ENCODE assay signal across 19 cellular contexts in the genomic region with DNA sequence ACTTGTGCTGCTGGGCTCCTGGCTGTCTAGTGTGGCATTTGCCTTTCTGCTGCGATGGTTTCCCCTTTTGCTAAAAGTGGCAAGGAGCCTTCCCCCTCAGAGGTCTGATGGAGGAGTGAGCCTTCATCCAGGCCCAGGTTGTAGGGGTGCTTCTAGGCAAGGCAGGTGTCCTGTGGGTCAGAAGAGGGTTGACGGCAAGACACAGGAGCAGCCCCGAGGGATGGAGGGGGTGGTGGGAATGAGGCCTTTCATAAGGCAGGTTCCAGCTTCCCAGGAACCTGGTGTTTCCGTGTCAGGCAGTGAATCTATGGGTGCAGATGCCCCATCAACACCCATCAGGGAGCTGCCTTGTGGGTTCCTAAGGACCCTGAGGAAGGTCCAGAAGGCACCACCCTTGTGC.
DNase-seq lines count a peak whose midpoint lies in the region; ATAC-seq and TF ChIP-seq lines count a peak whose summit lies in the region.
"Had no signal": no experiment of that assay in that cellular context is flagged by ENCODE, and none has a peak within 500 bp of the region (broad histone marks: within the 10 kb centered on the region; RNA-seq: fewer than 3 reads in every experiment).

No MANE protein-coding gene starts in this region.

- H3K4me3 Mint-ChIP-seq in activated CD8-positive, alpha-beta memory T cell treated with anti-CD3 and anti-CD28 coated beads, Interleukin-2, amount 10 ng/mL, durations not matched to agents 7 days and 5 days, result no peak overlapping the region
- H3K4me3 Mint-ChIP-seq in effector memory CD8-positive, alpha-beta T cell, result peak overlapping the region; percentile 75 to 77
- H3K4me3 Mint-ChIP-seq in osteocyte (ENCODE audit: unreplicated experiment) (no peak overlapping the region), nephron progenitor cell (no peak overlapping the region)

- no peaks in the 10 kb centered on the region for H3K36me3 Mint-ChIP-seq in activated CD8-positive, alpha-beta memory T cell treated with anti-CD3 and anti-CD28 coated beads, Interleukin-2, amount 10 ng/mL, durations not matched to agents 7 days and 5 days
- H3K36me3 Mint-ChIP-seq in effector memory CD8-positive, alpha-beta T cell (ENCODE audit: insufficient read depth), result peaks cover 4% of the 10 kb centered on the region
- H3K36me3 Mint-ChIP-seq in osteocyte (ENCODE audit: unreplicated experiment) (no peaks in the 10 kb centered on the region), nephron progenitor cell (ENCODE audit: low read depth) (no peaks in the 10 kb centered on the region)

- TF ChIP-seq CTCF in osteocyte (IDR thresholded peaks at IDR 0.05), result no peak
- TF ChIP-seq CTCF in nephron progenitor cell (IDR thresholded peaks at IDR 0.05), result no peak

- H3K4me1 Mint-ChIP-seq in activated CD8-positive, alpha-beta memory T cell treated with anti-CD3 and anti-CD28 coated beads, Interleukin-2, amount 10 ng/mL, durations not matched to agents 7 days and 5 days, result peaks cover 22% of the 10 kb centered on the region
- H3K4me1 Mint-ChIP-seq in effector memory CD8-positive, alpha-beta T cell (ENCODE audit: low read depth in 2 of 2), result peaks cover 20 to 25% of the 10 kb centered on the region in 2 donors
- H3K4me1 Mint-ChIP-seq in osteocyte (ENCODE audit: unreplicated experiment) (no peaks in the 10 kb centered on the region), nephron progenitor cell (peaks cover 16% of the 10 kb centered on the region)

- DNase-seq in activated CD8-positive, alpha-beta memory T cell treated with anti-CD3 and anti-CD28 coated beads, Interleukin-2, amount 10 ng/mL, durations not matched to agents 7 days and 5 days, result no peak
- DNase-seq in activated CD8-positive, alpha-beta memory T cell treated with anti-CD3 and anti-CD28 coated beads, Interleukin-2, amount 50 U/mL, for 48 hours, result no peak
- DNase-seq in effector memory CD8-positive, alpha-beta T cell, result no peak
- DNase-seq in osteocyte (ENCODE audit: extremely low spot score, unreplicated experiment) (peak; percentile 66), NCI-H2029 treated with DMSO at 0.1 percent for 48 hours (lab: John Stamatoyannopoulos, UW) (no peak), nephron progenitor cell (no peak)
- DNase-seq: COR-L47, EL, GDM1, NCI-H1048, NCI-H1417, NCI-H1694 treated with DMSO at 0.1 percent for 48 hours, NCI-H2171 treated with DMSO at 0.1 percent for 48 hours, NCI-H345, NCI-H774, SIG-M5 had no signal

- no peaks in the 10 kb centered on the region for H3K9me3 Mint-ChIP-seq in activated CD8-positive, alpha-beta memory T cell treated with anti-CD3 and anti-CD28 coated beads, Interleukin-2, amount 10 ng/mL, durations not matched to agents 7 days and 5 days (ENCODE audit: low read depth)
- H3K9me3 Mint-ChIP-seq in effector memory CD8-positive, alpha-beta T cell, result no peaks in the 10 kb centered on the region
- no peaks in the 10 kb centered on the region for H3K9me3 Mint-ChIP-seq in osteocyte (ENCODE audit: unreplicated experiment)
- H3K9me3 Mint-ChIP-seq in nephron progenitor cell, result no peaks in the 10 kb centered on the region

- no peak for ATAC-seq in activated CD8-positive, alpha-beta memory T cell treated with anti-CD3 and anti-CD28 coated beads, Interleukin-2, amount 10 ng/mL, durations not matched to agents 7 days and 5 days
- ATAC-seq in effector memory CD8-positive, alpha-beta T cell (replicated peaks), result no peak
- no peak for ATAC-seq in HG02759 (IDR thresholded peaks at IDR 0.05; ENCODE audit: unreplicated experiment)
- ATAC-seq: GM12878, HCT116 had no signal

- CTCF ChIA-PET in activated CD8-positive, alpha-beta memory T cell treated with anti-CD3 and anti-CD28 coated beads, Interleukin-2, amount 10 ng/mL, durations not matched to agents 7 days and 5 days (lab: Charles Lee), result no interaction called here

- no peaks in the 10 kb centered on the region for H3K27me3 Mint-ChIP-seq in activated CD8-positive, alpha-beta memory T cell treated with anti-CD3 and anti-CD28 coated beads, Interleukin-2, amount 10 ng/mL, durations not matched to agents 7 days and 5 days
- peaks cover 0 to 31% of the 10 kb centered on the region in 2 donors for H3K27me3 Mint-ChIP-seq in effector memory CD8-positive, alpha-beta T cell
- no peaks in the 10 kb centered on the region for H3K27me3 Mint-ChIP-seq in osteocyte (ENCODE audit: unreplicated experiment)
- H3K27me3 Mint-ChIP-seq in nephron progenitor cell (ENCODE audit: low read depth, poor library complexity), result peaks cover 21% of the 10 kb centered on the region

- peak overlapping the region; percentile 77 for H3K27ac Mint-ChIP-seq in activated CD8-positive, alpha-beta memory T cell treated with anti-CD3 and anti-CD28 coated beads, Interleukin-2, amount 10 ng/mL, durations not matched to agents 7 days and 5 days
- peak overlapping the region; percentile 56 to 84 for H3K27ac Mint-ChIP-seq in effector memory CD8-positive, alpha-beta T cell
- H3K27ac Mint-ChIP-seq in osteocyte (ENCODE audit: unreplicated experiment) (no peak overlapping the region), nephron progenitor cell (no peak overlapping the region)

Comparison
In these comparisons a context has a peak if more than half of its experiments do, and no peak if none do; other contexts are left out.
1. H3K27ac Mint-ChIP-seq: peak in activated CD8-positive, alpha-beta memory T cell treated with anti-CD3 and anti-CD28 coated beads, Interleukin-2, amount 10 ng/mL, durations not matched to agents 7 days and 5 days (single experiment) and effector memory CD8-positive, alpha-beta T cell (2 of 2); none in osteocyte (single experiment) and nephron progenitor cell (single experiment).
2. H3K4me3 Mint-ChIP-seq: peak in effector memory CD8-positive, alpha-beta T cell (2 of 2); none in activated CD8-positive, alpha-beta memory T cell treated with anti-CD3 and anti-CD28 coated beads, Interleukin-2, amount 10 ng/mL, durations not matched to agents 7 days and 5 days (single experiment), osteocyte (single experiment) and nephron progenitor cell (single experiment).